ENCODE assay signal across 8 cellular contexts in genomic region chr10:28587970-28588290, GRCh38. TPM values are rescaled to one million over a fixed set of nuclear protein-coding genes. Genes with fewer than 3 reads are reported as not detected.
A peak's percentile ranks its signal among the peaks of the same experiment; 100 is the strongest.
DNase-seq lines count a peak whose midpoint lies in the region; ATAC-seq and TF ChIP-seq lines count a peak whose summit lies in the region.
"Had no signal": no experiment of that assay in that cellular context is flagged by ENCODE, and none has a peak within 500 bp of the region (broad histone marks: within the 10 kb centered on the region; RNA-seq: fewer than 3 reads in every experiment).

No MANE protein-coding gene starts in this region.

- H3K4me1 ChIP-seq in hepatocyte (ENCODE audit: insufficient read depth) (no peaks in the 10 kb centered on the region), stomach (peaks cover 17 to 81% (median 57%) of the 10 kb centered on the region in 4 donors)

- 11% methylated on average over 1 of the region's 1 CpG for WGBS in hepatocyte (ENCODE audit: low lambda C conversion rate, missing lambda C conversion rate)
- WGBS in stomach, 5 donors, result 4 to 11% (median 6%) methylated on average over 1 of the region's 1 CpG

- H3K9me2 ChIP-seq in hepatocyte (replicated peaks; ENCODE audit: insufficient read depth), result no peaks in the 10 kb centered on the region

- H3K4me1 Mint-ChIP-seq in stimulated activated memory B cell treated with anti-CD40 and anti-IgM and Interleukin-4, amounts not matched to agents 10 μg/mL and 1 μg/mL and 100 μg/mL, for 72 hours, result peaks cover 21% of the 10 kb centered on the region

- H3K4me3 ChIP-seq in astrocyte of the cerebellum (ENCODE audit: low read depth, low read length) (no peak overlapping the region), hepatocyte (no peak overlapping the region), stomach (no peak overlapping the region)

- H3K27me3 ChIP-seq in hepatocyte, result no peaks in the 10 kb centered on the region
- H3K27me3 ChIP-seq in stomach, result no peaks in the 10 kb centered on the region

- no peaks in the 10 kb centered on the region for H3K27me3 Mint-ChIP-seq in stimulated activated memory B cell treated with anti-CD40 and anti-IgM and Interleukin-4, amounts not matched to agents 10 μg/mL and 1 μg/mL and 100 μg/mL, for 72 hours

- H3K79me2 ChIP-seq in hepatocyte, result peaks cover 94% of the 10 kb centered on the region

- H3K4me2 ChIP-seq in hepatocyte, result no peak overlapping the region

- in situ Hi-C loops in astrocyte of the cerebellum (cut with HindIII; ENCODE audit: low sequenced_read_pairs), result loop anchor here (5.0 kb wide), 1 partner anchor 41 kb away; no protein-coding TSS in a partner anchor

- intact Hi-C loops in stomach (cut with DNase I; ENCODE audit: low total_unique reads), result no loop called here

- peak; percentile 6 for DNase-seq in HT-29 (ENCODE audit: low spot score)
- peak; percentile 38 for DNase-seq in astrocyte of the cerebellum (ENCODE audit: low read depth)
- DNase-seq in hepatocyte (ENCODE audit: low spot score), result peak; percentile 10
- peak; percentile 25 for DNase-seq in stomach
- DNase-seq in HPDE6-E6E7 (ENCODE audit: extremely low spot score), result no peak
- no peak for DNase-seq in stimulated activated naive CD8-positive, alpha-beta T cell treated with anti-CD3 and anti-CD28 coated beads, Interleukin-15, Interleukin-2, amounts not matched to agents 100 U/mL and 50 U/mL, for 24 hours

- no peak for ATAC-seq in stimulated activated memory B cell treated with anti-CD40 and anti-IgM and Interleukin-4, amounts not matched to agents 10 μg/mL and 1 μg/mL and 100 μg/mL, for 72 hours
- no peak for ATAC-seq in stimulated activated naive CD8-positive, alpha-beta T cell treated with anti-CD3 and anti-CD28 coated beads, Interleukin-15, Interleukin-2, amounts not matched to agents 100 U/mL and 50 U/mL, for 24 hours

- no peak overlapping the region for H3K27ac ChIP-seq in hepatocyte
- peak overlapping the region; percentile 41 to 76 (median 70) for H3K27ac ChIP-seq in stomach

- no peak for TF ChIP-seq POLR2A in stomach (IDR thresholded peaks at IDR 0.05)

- TF ChIP-seq CTCF in astrocyte of the cerebellum (IDR thresholded peaks at IDR 0.05; ENCODE audit: low read depth, low read length, missing control alignments) (no peak), hepatocyte (IDR thresholded peaks at IDR 0.05; ENCODE audit: poor library complexity) (peak; percentile 29), stomach (IDR thresholded peaks at IDR 0.05) (no peak)

- H3K36me3 ChIP-seq in hepatocyte (replicated peaks; ENCODE audit: insufficient read depth, low read depth) (peaks cover 6% of the 10 kb centered on the region), stomach (peaks cover 18 to 68% (median 60%) of the 10 kb centered on the region in 4 donors)

- no peak overlapping the region for H3K27ac Mint-ChIP-seq in stimulated activated memory B cell treated with anti-CD40 and anti-IgM and Interleukin-4, amounts not matched to agents 10 μg/mL and 1 μg/mL and 100 μg/mL, for 72 hours
- H3K27ac Mint-ChIP-seq: T-helper 1 cell treated with Interleukin-12 subunit alpha and Interleukin-12 subunit beta and Interleukin-4 antibody, amounts not matched to agents 30 μg/mL and 1 μg/mL, for 36 hours had no signal

- H3K9me3 ChIP-seq in hepatocyte (ENCODE audit: low read depth), result no peaks in the 10 kb centered on the region
- no peaks in the 10 kb centered on the region for H3K9me3 ChIP-seq in stomach

- H4K20me1 ChIP-seq in hepatocyte (ENCODE audit: insufficient read depth, poor library complexity, severe bottlenecking), result peaks cover 44% of the 10 kb centered on the region

- TF ChIP-seq EP300 in stomach (IDR thresholded peaks at IDR 0.05), result no peak

- no peak overlapping the region for H3K4me3 Mint-ChIP-seq in stimulated activated memory B cell treated with anti-CD40 and anti-IgM and Interleukin-4, amounts not matched to agents 10 μg/mL and 1 μg/mL and 100 μg/mL, for 72 hours
- H3K4me3 Mint-ChIP-seq: T-helper 1 cell treated with Interleukin-12 subunit alpha and Interleukin-12 subunit beta and Interleukin-4 antibody, amounts not matched to agents 30 μg/mL and 1 μg/mL, for 36 hours had no signal

- H3K9me3 Mint-ChIP-seq in stimulated activated memory B cell treated with anti-CD40 and anti-IgM and Interleukin-4, amounts not matched to agents 10 μg/mL and 1 μg/mL and 100 μg/mL, for 72 hours, result no peaks in the 10 kb centered on the region
- H3K9me3 Mint-ChIP-seq: T-helper 1 cell treated with Interleukin-12 subunit alpha and Interleukin-12 subunit beta and Interleukin-4 antibody, amounts not matched to agents 30 μg/mL and 1 μg/mL, for 36 hours had no signal

- peaks cover 59% of the 10 kb centered on the region for H3K36me3 Mint-ChIP-seq in stimulated activated memory B cell treated with anti-CD40 and anti-IgM and Interleukin-4, amounts not matched to agents 10 μg/mL and 1 μg/mL and 100 μg/mL, for 72 hours

- no peak overlapping the region for H2AFZ ChIP-seq in hepatocyte

RNA-seq across cellular contexts. Expression of gene WAC, which starts 55.0 kb away (rescaled TPM):
- 47.9 and 55.2 TPM in 2 replicates for total RNA-seq in HT-29 (2014; rRNA removed; shearing (Covaris generic))
- total RNA-seq in hepatocyte (86.3 and 94.6 TPM in 2 replicates), stomach (100 to 1,000 TPM in 4 of 5 donors, 10 to 100 TPM in 1; 79.0 to 182 (median 137) TPM)
- polyA plus RNA-seq in hepatocyte (59.4 and 69.4 TPM in 2 replicates), stomach (10 to 100 TPM; 22.8 to 52.4 (median 31.4) TPM)

Comparison
In these comparisons a context has a peak if more than half of its experiments do, and no peak if none do; other contexts are left out.
1. DNase-seq: peak in HT-29 (single experiment), astrocyte of the cerebellum (single experiment), hepatocyte (single experiment) and stomach (single experiment); none in HPDE6-E6E7 (single experiment) and stimulated activated naive CD8-positive, alpha-beta T cell treated with anti-CD3 and anti-CD28 coated beads, Interleukin-15, Interleukin-2, amounts not matched to agents 100 U/mL and 50 U/mL, for 24 hours (single experiment).